In the genomic region with DNA sequence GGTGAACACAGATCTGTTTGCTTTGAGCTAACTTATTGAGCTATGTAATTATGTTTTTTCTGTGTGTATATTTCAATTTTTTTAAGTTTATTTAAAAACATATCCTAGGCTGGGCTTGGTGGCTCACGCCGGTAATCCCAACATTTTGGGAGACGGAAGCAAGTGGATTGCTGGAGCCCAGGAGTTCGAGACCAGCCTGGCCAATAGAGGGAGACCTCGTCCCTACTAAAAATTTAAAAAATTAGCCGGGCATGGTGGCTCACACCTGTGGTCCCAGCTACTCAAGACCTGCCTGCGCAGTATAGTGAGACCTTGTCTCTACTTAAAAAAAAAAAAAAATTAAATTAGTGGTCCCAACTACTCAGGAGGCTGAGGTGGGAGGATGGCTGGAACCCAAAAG, we compare ENCODE assay signal across 1 cellular context.
TF ChIP-seq lines count a peak whose summit lies in the region.

No MANE protein-coding gene starts in this region.

TF ChIP-seq in endothelial cell of umbilical vein, 7 proteins besides CTCF, POLR2A, EP300 and RAD21:
- TF ChIP-seq JUN (IDR thresholded peaks at IDR 0.05; ENCODE audit: borderline replicate concordance, insufficient read depth, insufficient read length, low read depth) (no peak), MYC (IDR thresholded peaks at IDR 0.05; ENCODE audit: low read depth, low read length) (no peak), MAX (IDR thresholded peaks at IDR 0.05; ENCODE audit: insufficient read depth, insufficient read length) (no peak), GATA2 (IDR thresholded peaks at IDR 0.05; ENCODE audit: insufficient read depth, insufficient read length, low read depth, low read length) (no peak), POLR2AphosphoS5 (IDR thresholded peaks at IDR 0.05; ENCODE audit: insufficient read depth, low read depth, low read length) (no peak), FOS (IDR thresholded peaks at IDR 0.05; ENCODE audit: borderline replicate concordance, insufficient read depth, low read length) (no peak), EZH2 (IDR thresholded peaks at IDR 0.05; ENCODE audit: borderline replicate concordance, low read depth, low read length, severe bottlenecking) (no peak)
